ENCODE assay signal across 1 cellular context in genomic region chr2:222879602-222879933, GRCh38.
TF ChIP-seq lines count a peak whose summit lies in the region.

No MANE protein-coding gene starts in this region.

TF ChIP-seq in SK-N-SH, 30 proteins besides CTCF, POLR2A, EP300 and RAD21:
- TF ChIP-seq REST (IDR thresholded peaks at IDR 0.05; ENCODE audit: low read depth, low read length) (no peak), MAX (IDR thresholded peaks at IDR 0.05; ENCODE audit: low read depth) (no peak), TAF1 (IDR thresholded peaks at IDR 0.05; ENCODE audit: borderline replicate concordance, low read depth, low read length) (no peak), NFIC (IDR thresholded peaks at IDR 0.05; ENCODE audit: borderline replicate concordance) (no peak), FOXM1 (IDR thresholded peaks at IDR 0.05; ENCODE audit: low read depth) (no peak), SIN3A (IDR thresholded peaks at IDR 0.05; ENCODE audit: borderline replicate concordance, low read depth, low read length) (no peak), ELF1 (IDR thresholded peaks at IDR 0.05) (no peak), USF2 (IDR thresholded peaks at IDR 0.05; ENCODE audit: borderline replicate concordance, low read depth, low read length) (no peak), POLR2AphosphoS5 (IDR thresholded peaks at IDR 0.05; ENCODE audit: low read depth, low read length) (no peak), FOXJ3 (CRISPR knock-in tag; IDR thresholded peaks at IDR 0.05) (no peak), MXI1 (IDR thresholded peaks at IDR 0.05; ENCODE audit: low read depth, low read length) (no peak), SMC3 (IDR thresholded peaks at IDR 0.05; ENCODE audit: low read depth, low read length) (no peak)
TF ChIP-seq in SK-N-SH: peak in this region for 0.
